8 cellular contexts compared by ENCODE assay signal in genomic region chr7:47326220-47326619, GRCh38.
DNase-seq lines count a peak whose midpoint lies in the region; ATAC-seq and TF ChIP-seq lines count a peak whose summit lies in the region.

No MANE protein-coding gene starts in this region.

- H3K23ac ChIP-seq in mesenchymal stem cell (ENCODE audit: low read length in 2 of 2): peak overlapping the region in 1 of 2 experiments; percentile 27

- peak overlapping the region; percentile 23 for H4K91ac ChIP-seq in mesenchymal stem cell (ENCODE audit: low read length)

- peak overlapping the region; percentile 15 for H2BK15ac ChIP-seq in mesenchymal stem cell (ENCODE audit: low read depth, poor library complexity, severe bottlenecking)

- H3K4me1 ChIP-seq in mesenchymal stem cell (ENCODE audit: control insufficient read depth, insufficient read depth, low read depth, low read length): peaks cover 34% of the 10 kb centered on the region

- H2AK5ac ChIP-seq in mesenchymal stem cell (ENCODE audit: low read length, severe bottlenecking): no peak overlapping the region

- DNase-seq in AG08395 (ENCODE audit: low spot score): peak; percentile 58
- DNase-seq in HT1080 (ENCODE audit: low read depth): peak; percentile 75
- DNase-seq in coronary artery (ENCODE audit: low spot score): peak; percentile 65
- DNase-seq in mesenchymal stem cell: peak; percentile 88
- DNase-seq in left lobe of liver (ENCODE audit: low spot score): no peak
- DNase-seq in central memory CD4-positive, alpha-beta T cell: no peak

- H3K27ac ChIP-seq in coronary artery (peak overlapping the region; percentile 49 to 67), mesenchymal stem cell (ENCODE audit: low read length, poor library complexity, severe bottlenecking) (no peak overlapping the region)

- no peak overlapping the region for H3K14ac ChIP-seq in mesenchymal stem cell (ENCODE audit: low read length in 2 of 2)

- no peak overlapping the region for H2AFZ ChIP-seq in mesenchymal stem cell (ENCODE audit: low read depth, low read length)

- ATAC-seq in left lobe of liver (no peak), GM18517 (IDR thresholded peaks at IDR 0.05; ENCODE audit: unreplicated experiment) (no peak), HG02840 (IDR thresholded peaks at IDR 0.05; ENCODE audit: low FRiP score, unreplicated experiment) (no peak)

- H2BK120ac ChIP-seq in mesenchymal stem cell (ENCODE audit: low read depth, low read length): peak overlapping the region; percentile 52

- no peak overlapping the region for H3K4me2 ChIP-seq in mesenchymal stem cell (ENCODE audit: low read length, poor library complexity, severe bottlenecking)

- peak overlapping the region; percentile 23 to 54 for H3K18ac ChIP-seq in mesenchymal stem cell (ENCODE audit: low read depth in 1 of 2, low read length in 2 of 2)

- H2BK5ac ChIP-seq in mesenchymal stem cell (ENCODE audit: low read depth, low read length, poor library complexity, severe bottlenecking): no peak overlapping the region

- peaks cover 0 to 11% of the 10 kb centered on the region in 2 experiments for H3K27me3 ChIP-seq in mesenchymal stem cell (ENCODE audit: control insufficient read depth in 1 of 2, insufficient read depth in 1 of 2, low read length in 2 of 2)

- no peaks in the 10 kb centered on the region for H3K9me3 ChIP-seq in mesenchymal stem cell (ENCODE audit: control insufficient read depth, low read length)

- peaks cover 0 to 30% of the 10 kb centered on the region in 2 experiments for H3K36me3 ChIP-seq in mesenchymal stem cell (ENCODE audit: control insufficient read depth in 1 of 2, insufficient read depth in 2 of 2, low read depth in 1 of 2, low read length in 2 of 2)

- WGBS in mesenchymal stem cell: 50% methylated on average over 2 of the region's 2 CpGs

- peak overlapping the region in 1 of 2 experiments; percentile 42 for H3K4ac ChIP-seq in mesenchymal stem cell (ENCODE audit: low read depth in 1 of 2, low read length in 2 of 2)

- H4K8ac ChIP-seq in mesenchymal stem cell (ENCODE audit: low read length): peak overlapping the region; percentile 5

- H3K4me3 ChIP-seq in coronary artery: no peak overlapping the region
- peak overlapping the region in 1 of 2 experiments; percentile 25 for H3K4me3 ChIP-seq in mesenchymal stem cell (ENCODE audit: insufficient read depth in 1 of 2, low read depth in 1 of 2, low read length in 2 of 2)

- TF ChIP-seq CTCF in coronary artery (IDR thresholded peaks at IDR 0.05): no peak

- peak overlapping the region; percentile 58 for H3K9ac ChIP-seq in mesenchymal stem cell (ENCODE audit: low read length)

- H2BK12ac ChIP-seq in mesenchymal stem cell (ENCODE audit: low read length in 2 of 2): peak overlapping the region in 1 of 2 experiments; percentile 75

- H3K79me1 ChIP-seq in mesenchymal stem cell (replicated peaks; ENCODE audit: low read length, poor library complexity, severe bottlenecking): peaks cover 29% of the 10 kb centered on the region

Comparison
In these comparisons a context has a peak if more than half of its experiments do, and no peak if none do; other contexts are left out.
1. DNase-seq: peak in AG08395 (single experiment), HT1080 (single experiment), coronary artery (single experiment) and mesenchymal stem cell (single experiment); none in left lobe of liver (single experiment) and central memory CD4-positive, alpha-beta T cell (single experiment).